Comparison of ENCODE assay signal across 8 cellular contexts in the genomic region with DNA sequence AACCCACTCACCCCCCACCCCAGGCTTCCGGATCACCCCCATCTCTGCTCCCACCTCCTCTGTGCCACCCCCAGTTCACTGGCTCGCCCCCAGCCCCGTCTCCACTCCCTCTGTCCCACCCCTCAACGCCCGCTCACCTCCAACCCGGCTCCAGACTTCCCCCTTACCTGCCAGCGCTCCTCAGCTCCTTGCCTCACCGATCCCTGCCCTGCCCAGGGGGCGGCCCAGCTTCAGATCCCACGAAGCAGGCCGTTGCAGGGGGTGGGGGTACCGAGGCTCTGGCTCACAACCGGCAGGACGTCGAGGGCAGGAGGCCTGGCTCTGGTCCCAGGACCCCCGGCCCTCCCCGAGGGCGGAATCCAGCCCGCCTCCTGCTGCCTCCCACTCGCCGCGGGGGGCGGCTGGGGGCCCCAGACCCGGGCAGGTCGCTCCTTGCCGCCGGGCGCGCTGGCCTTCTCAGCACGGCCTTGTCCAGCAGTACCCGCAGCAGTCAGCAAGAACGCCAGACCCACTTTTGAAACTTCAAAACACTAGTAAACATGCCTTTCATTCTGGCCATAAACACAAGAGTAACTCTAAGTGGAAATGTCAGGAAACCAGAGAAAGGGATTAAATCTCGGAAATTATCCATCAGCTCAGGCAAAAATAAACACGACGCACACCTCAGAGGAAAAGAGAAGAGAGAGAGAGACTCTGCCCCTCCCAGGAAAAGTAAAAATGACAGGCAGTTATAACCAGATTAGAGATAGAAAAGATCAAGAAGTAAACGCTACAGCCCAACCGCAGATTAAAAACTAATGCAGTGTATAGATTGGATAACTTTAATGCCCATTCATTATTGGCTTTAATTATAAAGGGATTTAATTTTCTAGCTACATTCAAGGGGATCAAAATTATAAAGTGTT. TPM values are rescaled to one million over a fixed set of nuclear protein-coding genes. Genes with fewer than 3 reads are reported as not detected.
DNase-seq lines count a peak whose midpoint lies in the region; ATAC-seq and TF ChIP-seq lines count a peak whose summit lies in the region.

No MANE protein-coding gene starts in this region.

- no peak for DNase-seq in Calu3
- DNase-seq in epithelial cell of esophagus (ENCODE audit: low read depth), result no peak
- DNase-seq in neural progenitor cell (ENCODE audit: low spot score), result peak; percentile 38
- DNase-seq in NOMO-1 treated with DMSO at 0.1 percent for 48 hours (lab: John Stamatoyannopoulos, UW; ENCODE audit: unreplicated experiment), result no peak
- DNase-seq in NCI-H2171 treated with DMSO at 0.1 percent for 48 hours (lab: John Stamatoyannopoulos, UW), result no peak
- DNase-seq in NCI-H1092 treated with DMSO at 0.1 percent for 48 hours (lab: John Stamatoyannopoulos, UW), result no peak

- H3K4me1 ChIP-seq in neural progenitor cell, result peaks cover 3% of the 10 kb centered on the region

- H3K36me3 Mint-ChIP-seq in Calu3 (ENCODE audit: insufficient read depth, unreplicated experiment) (peaks cover 20% of the 10 kb centered on the region), neural progenitor cell (peaks cover 4% of the 10 kb centered on the region)

- H3K9me3 ChIP-seq in SU-DHL-6 (ENCODE audit: insufficient read depth, low read length) (no peaks in the 10 kb centered on the region), neural progenitor cell (ENCODE audit: low read depth) (no peaks in the 10 kb centered on the region)

- H3K27ac Mint-ChIP-seq in Calu3 (ENCODE audit: unreplicated experiment), result no peak overlapping the region
- H3K27ac Mint-ChIP-seq in neural progenitor cell, result no peak overlapping the region

- CTCF ChIA-PET in Calu3 (lab: Charles Lee), result interaction anchor here (0.6 to 1.4 kb wide), 4 partner anchors 15 to 172 kb away, joined by 3 to 8 read pairs (median 5); no protein-coding TSS in a partner anchor

- intact Hi-C loops in Calu3 (cut with micrococcal nuclease; ENCODE audit: unreplicated experiment), result no loop called here

- H3K4me3 Mint-ChIP-seq in Calu3 (ENCODE audit: low read depth, unreplicated experiment) (peak overlapping the region; percentile 79), neural progenitor cell (peak overlapping the region; percentile 84)

- H3K79me2 ChIP-seq in SU-DHL-6 (ENCODE audit: insufficient read depth, low read length), result no peaks in the 10 kb centered on the region
- no peaks in the 10 kb centered on the region for H3K79me2 ChIP-seq in neural progenitor cell (ENCODE audit: low read depth)

- H3F3A ChIP-seq in SU-DHL-6 (ENCODE audit: insufficient read depth), result no peaks in the 10 kb centered on the region
- peaks cover 12% of the 10 kb centered on the region for H3F3A ChIP-seq in neural progenitor cell (ENCODE audit: low read depth)

- peaks cover 2% of the 10 kb centered on the region for H3K9me3 Mint-ChIP-seq in Calu3 (ENCODE audit: low read depth, unreplicated experiment)
- H3K9me3 Mint-ChIP-seq in neural progenitor cell, result peaks cover 11% of the 10 kb centered on the region

- H3K27me3 ChIP-seq in SU-DHL-6 (ENCODE audit: low read length) (no peaks in the 10 kb centered on the region), neural progenitor cell (peaks cover 100% of the 10 kb centered on the region)

- H3K27ac ChIP-seq in SU-DHL-6 (ENCODE audit: low read depth, low read length) (no peak overlapping the region), neural progenitor cell (no peak overlapping the region)

- peaks cover 11% of the 10 kb centered on the region for H3K27me3 Mint-ChIP-seq in Calu3 (ENCODE audit: unreplicated experiment)
- peaks cover 29% of the 10 kb centered on the region for H3K27me3 Mint-ChIP-seq in neural progenitor cell (ENCODE audit: insufficient read depth, low read depth)

- H3K4me3 ChIP-seq in SU-DHL-6 (ENCODE audit: insufficient read depth, low read length, poor library complexity, severe bottlenecking), result peak overlapping the region; percentile 71
- peak overlapping the region; percentile 67 for H3K4me3 ChIP-seq in epithelial cell of esophagus (ENCODE audit: low read length)
- peak overlapping the region; percentile 81 for H3K4me3 ChIP-seq in neural progenitor cell

- H2AFZ ChIP-seq in SU-DHL-6 (ENCODE audit: low read depth, low read length, severe bottlenecking) (peak overlapping the region; percentile 97), neural progenitor cell (replicated peaks) (peak overlapping the region; percentile 58)

- peak overlapping the region; percentile 67; the same call in 1 of the 2 replicates for H3K9ac ChIP-seq in SU-DHL-6 (ENCODE audit: low read length)
- H3K9ac ChIP-seq in neural progenitor cell, result no peak overlapping the region

- BruUV-seq in Calu3 (replicated peaks; lab: Mats Ljungman, UMichigan), result no TSS peak

- no peaks in the 10 kb centered on the region for H3K36me3 ChIP-seq in SU-DHL-6 (ENCODE audit: low read length)
- no peaks in the 10 kb centered on the region for H3K36me3 ChIP-seq in neural progenitor cell

- H4K20me1 ChIP-seq in SU-DHL-6 (ENCODE audit: low read depth, low read length), result peaks cover 12% of the 10 kb centered on the region
- H4K20me1 ChIP-seq in neural progenitor cell (ENCODE audit: low read depth), result peaks cover 9% of the 10 kb centered on the region

- TF ChIP-seq CTCF in Calu3 (IDR thresholded peaks at IDR 0.05; ENCODE audit: unreplicated experiment) (no peak), SU-DHL-6 (IDR thresholded peaks at IDR 0.05; ENCODE audit: insufficient read depth, low read length, poor library complexity, severe bottlenecking) (no peak), epithelial cell of esophagus (IDR thresholded peaks at IDR 0.05; ENCODE audit: insufficient read depth, low read depth, low read length, missing control alignments) (no peak), neural progenitor cell (IDR thresholded peaks at IDR 0.05) (no peak)

- H3K4me2 ChIP-seq in SU-DHL-6 (ENCODE audit: low read depth, low read length, poor library complexity, severe bottlenecking), result peak overlapping the region; percentile 89
- H3K4me2 ChIP-seq in neural progenitor cell, result peak overlapping the region; percentile 99

- H3K9me2 ChIP-seq in SU-DHL-6 (replicated peaks; ENCODE audit: insufficient read depth, low read length), result no peaks in the 10 kb centered on the region

- peaks cover 32% of the 10 kb centered on the region for H3K4me1 Mint-ChIP-seq in Calu3 (ENCODE audit: low read depth, unreplicated experiment)
- peaks cover 16% of the 10 kb centered on the region for H3K4me1 Mint-ChIP-seq in neural progenitor cell

- ATAC-seq in HG02623 (IDR thresholded peaks at IDR 0.05; ENCODE audit: unreplicated experiment), result no peak

RNA-seq across cellular contexts. Expression of gene FAM89A, which starts 1.0 kb away (rescaled TPM):
- total RNA-seq in Calu3 (2022) (12.3 and 16.8 TPM in 2 replicates), neural progenitor cell (ENCODE audit: low replicate concordance) (1.9 and 2.1 TPM in 2 replicates)
